ENCODE assay signal across 8 cellular contexts in the genomic region with DNA sequence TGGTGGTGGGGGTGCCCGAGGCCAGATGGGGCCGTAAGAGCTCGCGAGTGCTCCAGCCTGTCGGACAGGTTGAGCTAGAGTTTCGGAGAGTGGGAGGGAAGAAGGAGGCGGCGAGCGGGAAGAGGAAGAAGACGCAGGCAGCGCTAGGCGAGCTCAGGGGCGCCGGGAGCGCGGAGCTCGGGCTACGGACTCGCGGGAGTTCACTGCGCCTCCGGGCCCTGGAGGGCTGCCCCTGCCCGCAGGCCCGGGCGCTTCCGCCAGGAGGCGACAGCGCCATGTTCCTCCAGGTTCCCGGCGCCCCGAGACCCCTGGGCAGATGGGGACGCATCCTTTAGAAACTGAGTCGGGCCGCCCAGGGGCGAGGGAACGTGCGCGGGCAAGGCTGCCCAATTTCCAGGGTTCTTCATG. TPM values are rescaled to one million over a fixed set of nuclear protein-coding genes. Genes with fewer than 3 reads are reported as not detected.
DNase-seq lines count a peak whose midpoint lies in the region; ATAC-seq and TF ChIP-seq lines count a peak whose summit lies in the region.

No MANE protein-coding gene starts in this region.

- no peak overlapping the region for H4K5ac ChIP-seq in H9 (ENCODE audit: insufficient read length, low read depth, low read length)

- no peaks in the 10 kb centered on the region; a peak in 2 of 5 replicates for H3K9me3 Mint-ChIP-seq in H9

- no peak overlapping the region for H2BK15ac ChIP-seq in H9 (ENCODE audit: low read depth, low read length)

- H3K4me3 ChIP-seq in AG04449 (ENCODE audit: low read depth, low read length) (peak overlapping the region; percentile 78), prostate gland (peak overlapping the region; percentile 58 to 74)

- no peak overlapping the region for H2BK12ac ChIP-seq in H9 (ENCODE audit: insufficient read length, low read depth, low read length)

- peak overlapping the region; percentile 39 for H3K18ac ChIP-seq in H9 (ENCODE audit: insufficient read length, low read depth, low read length)

- H3K56ac ChIP-seq in H9 (ENCODE audit: insufficient read length, low read depth, low read length), result no peak overlapping the region

- H3K27ac Mint-ChIP-seq in H9, result peak overlapping the region in 1 of 3 experiments; percentile 36; a peak in 1 of 7 replicates

- H2BK5ac ChIP-seq in H9 (ENCODE audit: insufficient read length, low read length), result no peak overlapping the region

- no peak overlapping the region for H2BK20ac ChIP-seq in H9 (ENCODE audit: low read depth, low read length, poor library complexity, severe bottlenecking)

- H3K79me2 ChIP-seq in H9 (ENCODE audit: insufficient read depth, low read length), result no peaks in the 10 kb centered on the region

- H3K79me1 ChIP-seq in H9 (ENCODE audit: insufficient read depth, low read depth, low read length, poor library complexity, severe bottlenecking), result no peaks in the 10 kb centered on the region

- POLR2A ChIA-PET in AG04449 (lab: Yijun Ruan, JAX), result interaction anchor here (0.5 to 1.1 kb wide), 3 partner anchors 31 to 340 kb away, joined by 3 read pairs; no protein-coding TSS in a partner anchor

- no peak for ATAC-seq in HG02759 (IDR thresholded peaks at IDR 0.05; ENCODE audit: unreplicated experiment)
- no peak for ATAC-seq in HG03457 (IDR thresholded peaks at IDR 0.05; ENCODE audit: unreplicated experiment)

- peak overlapping the region; percentile 97 for H3K4me2 ChIP-seq in H9 (ENCODE audit: insufficient read depth, insufficient read length, low read length)

- H3K4me3 Mint-ChIP-seq in H9, result peak overlapping the region; percentile 81 to 88

- no peak overlapping the region for H2AK5ac ChIP-seq in H9 (ENCODE audit: insufficient read length, low read length)

- H3K36me3 ChIP-seq in prostate gland, result no peaks in the 10 kb centered on the region

- H4K8ac ChIP-seq in H9 (replicated peaks; ENCODE audit: insufficient read length, low read depth, low read length), result no peak overlapping the region

- H3K9me3 ChIP-seq in H9 (ENCODE audit: control insufficient read depth, low read depth, low read length), result no peaks in the 10 kb centered on the region
- H3K9me3 ChIP-seq in prostate gland, result no peaks in the 10 kb centered on the region

- H3K27me3 ChIP-seq in H9 (ENCODE audit: insufficient read depth, low read length) (peaks cover 39% of the 10 kb centered on the region), prostate gland (replicated peaks; ENCODE audit: insufficient read depth) (peaks cover 3% of the 10 kb centered on the region)

- H3K9ac ChIP-seq in H9 (ENCODE audit: extremely low read depth, insufficient read length, low read length), result no peak overlapping the region

- no peak overlapping the region for H3K27ac ChIP-seq in H9 (ENCODE audit: insufficient read length, low read depth, low read length)
- peak overlapping the region; percentile 85 to 91 for H3K27ac ChIP-seq in prostate gland

- H3K4me1 Mint-ChIP-seq in H9, result peaks cover 51 to 56% of the 10 kb centered on the region in 2 experiments

- TF ChIP-seq POLR2A in prostate gland (IDR thresholded peaks at IDR 0.05), result peak; percentile 29

- no CpG with 5 or more reads among the region's 38 CpGs for WGBS in H9 (ENCODE audit: extremely low coverage, insufficient read length, low lambda C conversion rate)
- WGBS in prostate gland, result 1% methylated on average over 38 of the region's 38 CpGs

- CTCF ChIA-PET in AG04449 (lab: Yijun Ruan, JAX), result interaction anchor here (0.6 to 2.6 kb wide), 26 partner anchors 8 to 716 kb away, joined by 3 to 33 read pairs (median 4); no protein-coding TSS in a partner anchor

- peaks cover 51% of the 10 kb centered on the region for H3K27me3 Mint-ChIP-seq in H9 (ENCODE audit: low read depth)

- DNase-seq in AG04449 (ENCODE audit: low read depth, low spot score), result peak; percentile 28
- peak; percentile 85 for DNase-seq in H9
- peak; percentile 67 for DNase-seq in SKM-1 treated with dmso at 0.1 percent for 144 hours (lab: John Stamatoyannopoulos, UW; ENCODE audit: unreplicated experiment)
- peak; percentile 29 for DNase-seq in fibroblast of the conjunctiva (ENCODE audit: low read depth)
- DNase-seq in prostate gland (ENCODE audit: low spot score), result peak; percentile 93
- DNase-seq in NK-92 (lab: John Stamatoyannopoulos, UW; ENCODE audit: unreplicated experiment), result no peak

- peaks cover 0 to 30% (median 27%) of the 10 kb centered on the region in 3 experiments; a peak in 6 of 7 replicates for H3K36me3 Mint-ChIP-seq in H9 (ENCODE audit: insufficient read depth in 1 of 3, low read depth in 3 of 3)

- H4K20me1 ChIP-seq in H9 (ENCODE audit: control insufficient read depth, insufficient read depth, insufficient read length), result no peaks in the 10 kb centered on the region

- H2AFZ ChIP-seq in H9 (ENCODE audit: low read length), result no peak overlapping the region

- no peak overlapping the region for H3K23ac ChIP-seq in H9 (ENCODE audit: insufficient read length, low read depth, low read length)

- no peak overlapping the region for H2BK120ac ChIP-seq in H9 (ENCODE audit: low read depth, low read length, poor library complexity, severe bottlenecking)

- H3K14ac ChIP-seq in H9 (ENCODE audit: insufficient read depth, low read length), result peak overlapping the region; percentile 29; the same call in 1 of the 2 replicates

- no peak overlapping the region for H3K4ac ChIP-seq in H9 (ENCODE audit: low read depth, low read length)

- no peak overlapping the region for H3T11ph ChIP-seq in H9 (ENCODE audit: low read length)

- peaks cover 8% of the 10 kb centered on the region for H3K4me1 ChIP-seq in H9 (ENCODE audit: insufficient read depth, low read length)
- no peaks in the 10 kb centered on the region for H3K4me1 ChIP-seq in prostate gland (replicated peaks)

- intact Hi-C loops in prostate gland (cut with DNase I), result no loop called here

- TF ChIP-seq CTCF in AG04449 (IDR thresholded peaks at IDR 0.05; ENCODE audit: insufficient read depth, low read length, missing control alignments), result peak; percentile 87
- TF ChIP-seq CTCF in H9 (conservative IDR thresholded peaks at IDR 0.05), result peak; percentile 97
- TF ChIP-seq CTCF in prostate gland (IDR thresholded peaks at IDR 0.05), result peak in 3 of 4 experiments; percentile 56 to 83 (median 72)

- peaks cover 51% of the 10 kb centered on the region for H3K23me2 ChIP-seq in H9 (ENCODE audit: insufficient read length, low read depth, low read length, poor library complexity, severe bottlenecking)

- no peak overlapping the region for H4K91ac ChIP-seq in H9 (ENCODE audit: insufficient read length, low read depth, low read length)

RNA-seq across cellular contexts. Expression of a gene that starts 1.0 kb away (rescaled TPM):
- total RNA-seq in H9 (2021) (22.5 and 24.3 TPM in 2 replicates), prostate gland (10 to 100 TPM in 1 of 2 donors, 1 to 10 TPM in 1; 9.4 to 22.4 TPM)
